2 cellular contexts compared by ENCODE assay signal in genomic region chr10:43196981-43197833, GRCh38.
TF ChIP-seq lines count a peak whose summit lies in the region.

No MANE protein-coding gene starts in this region.

TF ChIP-seq in SK-N-SH, 30 proteins besides CTCF, POLR2A, EP300 and RAD21 (continued from another document):
- TF ChIP-seq, protein P1, sequence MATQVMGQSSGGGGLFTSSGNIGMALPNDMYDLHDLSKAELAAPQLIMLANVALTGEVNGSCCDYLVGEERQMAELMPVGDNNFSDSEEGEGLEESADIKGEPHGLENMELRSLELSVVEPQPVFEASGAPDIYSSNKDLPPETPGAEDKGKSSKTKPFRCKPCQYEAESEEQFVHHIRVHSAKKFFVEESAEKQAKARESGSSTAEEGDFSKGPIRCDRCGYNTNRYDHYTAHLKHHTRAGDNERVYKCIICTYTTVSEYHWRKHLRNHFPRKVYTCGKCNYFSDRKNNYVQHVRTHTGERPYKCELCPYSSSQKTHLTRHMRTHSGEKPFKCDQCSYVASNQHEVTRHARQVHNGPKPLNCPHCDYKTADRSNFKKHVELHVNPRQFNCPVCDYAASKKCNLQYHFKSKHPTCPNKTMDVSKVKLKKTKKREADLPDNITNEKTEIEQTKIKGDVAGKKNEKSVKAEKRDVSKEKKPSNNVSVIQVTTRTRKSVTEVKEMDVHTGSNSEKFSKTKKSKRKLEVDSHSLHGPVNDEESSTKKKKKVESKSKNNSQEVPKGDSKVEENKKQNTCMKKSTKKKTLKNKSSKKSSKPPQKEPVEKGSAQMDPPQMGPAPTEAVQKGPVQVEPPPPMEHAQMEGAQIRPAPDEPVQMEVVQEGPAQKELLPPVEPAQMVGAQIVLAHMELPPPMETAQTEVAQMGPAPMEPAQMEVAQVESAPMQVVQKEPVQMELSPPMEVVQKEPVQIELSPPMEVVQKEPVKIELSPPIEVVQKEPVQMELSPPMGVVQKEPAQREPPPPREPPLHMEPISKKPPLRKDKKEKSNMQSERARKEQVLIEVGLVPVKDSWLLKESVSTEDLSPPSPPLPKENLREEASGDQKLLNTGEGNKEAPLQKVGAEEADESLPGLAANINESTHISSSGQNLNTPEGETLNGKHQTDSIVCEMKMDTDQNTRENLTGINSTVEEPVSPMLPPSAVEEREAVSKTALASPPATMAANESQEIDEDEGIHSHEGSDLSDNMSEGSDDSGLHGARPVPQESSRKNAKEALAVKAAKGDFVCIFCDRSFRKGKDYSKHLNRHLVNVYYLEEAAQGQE (IDR thresholded peaks at IDR 0.05; ENCODE audit: low read depth, low read length) = no peak
TF ChIP-seq in SK-N-SH: peak in this region for 0.

TF ChIP-seq in SK-N-SH treated with all-trans-retinoic acid at 6 μM for 48 hours, 23 proteins besides CTCF, POLR2A, EP300 and RAD21 (continued from another document):
- TF ChIP-seq, protein P2, sequence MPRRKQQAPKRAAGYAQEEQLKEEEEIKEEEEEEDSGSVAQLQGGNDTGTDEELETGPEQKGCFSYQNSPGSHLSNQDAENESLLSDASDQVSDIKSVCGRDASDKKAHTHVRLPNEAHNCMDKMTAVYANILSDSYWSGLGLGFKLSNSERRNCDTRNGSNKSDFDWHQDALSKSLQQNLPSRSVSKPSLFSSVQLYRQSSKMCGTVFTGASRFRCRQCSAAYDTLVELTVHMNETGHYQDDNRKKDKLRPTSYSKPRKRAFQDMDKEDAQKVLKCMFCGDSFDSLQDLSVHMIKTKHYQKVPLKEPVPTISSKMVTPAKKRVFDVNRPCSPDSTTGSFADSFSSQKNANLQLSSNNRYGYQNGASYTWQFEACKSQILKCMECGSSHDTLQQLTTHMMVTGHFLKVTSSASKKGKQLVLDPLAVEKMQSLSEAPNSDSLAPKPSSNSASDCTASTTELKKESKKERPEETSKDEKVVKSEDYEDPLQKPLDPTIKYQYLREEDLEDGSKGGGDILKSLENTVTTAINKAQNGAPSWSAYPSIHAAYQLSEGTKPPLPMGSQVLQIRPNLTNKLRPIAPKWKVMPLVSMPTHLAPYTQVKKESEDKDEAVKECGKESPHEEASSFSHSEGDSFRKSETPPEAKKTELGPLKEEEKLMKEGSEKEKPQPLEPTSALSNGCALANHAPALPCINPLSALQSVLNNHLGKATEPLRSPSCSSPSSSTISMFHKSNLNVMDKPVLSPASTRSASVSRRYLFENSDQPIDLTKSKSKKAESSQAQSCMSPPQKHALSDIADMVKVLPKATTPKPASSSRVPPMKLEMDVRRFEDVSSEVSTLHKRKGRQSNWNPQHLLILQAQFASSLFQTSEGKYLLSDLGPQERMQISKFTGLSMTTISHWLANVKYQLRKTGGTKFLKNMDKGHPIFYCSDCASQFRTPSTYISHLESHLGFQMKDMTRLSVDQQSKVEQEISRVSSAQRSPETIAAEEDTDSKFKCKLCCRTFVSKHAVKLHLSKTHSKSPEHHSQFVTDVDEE (CRISPR knock-in tag; IDR thresholded peaks at IDR 0.05) = no peak
- TF ChIP-seq GLIS3 (CRISPR knock-in tag; IDR thresholded peaks at IDR 0.05) = no peak
